ENCODE assay signal across 2 cellular contexts in genomic region chr9:136325354-136325753, GRCh38.
A peak's percentile ranks its signal among the peaks of the same experiment; 100 is the strongest.
TF ChIP-seq lines count a peak whose summit lies in the region.

No MANE protein-coding gene starts in this region.

TF ChIP-seq in HEK293, 187 proteins besides CTCF, POLR2A, EP300 and RAD21:
- TF ChIP-seq ZNF837 (tag by site-specific recombination; IDR thresholded peaks at IDR 0.05), result no peak
- peak; percentile 93 for TF ChIP-seq ZNF768 (tag by site-specific recombination; IDR thresholded peaks at IDR 0.05)
- TF ChIP-seq ZNF664 (tag by site-specific recombination; IDR thresholded peaks at IDR 0.05), result no peak
- TF ChIP-seq ZNF221 (tag by site-specific recombination; IDR thresholded peaks at IDR 0.05; ENCODE audit: borderline replicate concordance), result no peak

TF ChIP-seq in K562, 482 proteins besides CTCF, POLR2A, EP300 and RAD21:
- TF ChIP-seq ZFP36 (IDR thresholded peaks at IDR 0.05; ENCODE audit: low read depth, low read length, partially characterized antibody), result peak; percentile 76
- no peak for TF ChIP-seq RCOR1 (IDR thresholded peaks at IDR 0.05; ENCODE audit: borderline replicate concordance in 1 of 2, low read depth in 2 of 2, low read length in 2 of 2)
- no peak for TF ChIP-seq MAZ (CRISPR knock-in tag; conservative IDR thresholded peaks at IDR 0.05 in 1 of 2, IDR thresholded peaks at IDR 0.05 in 1 of 2)
- TF ChIP-seq MXI1 (IDR thresholded peaks at IDR 0.05; ENCODE audit: low read depth, low read length), result no peak
- no peak for TF ChIP-seq TAL1 (IDR thresholded peaks at IDR 0.05)
- TF ChIP-seq RBBP5 (IDR thresholded peaks at IDR 0.05; ENCODE audit: borderline replicate concordance, insufficient read depth, low read length, poor library complexity, severe bottlenecking), result no peak
- TF ChIP-seq BCOR (IDR thresholded peaks at IDR 0.05), result peak; percentile 76
- TF ChIP-seq EHMT2 (IDR thresholded peaks at IDR 0.05), result no peak
- TF ChIP-seq, protein P1, sequence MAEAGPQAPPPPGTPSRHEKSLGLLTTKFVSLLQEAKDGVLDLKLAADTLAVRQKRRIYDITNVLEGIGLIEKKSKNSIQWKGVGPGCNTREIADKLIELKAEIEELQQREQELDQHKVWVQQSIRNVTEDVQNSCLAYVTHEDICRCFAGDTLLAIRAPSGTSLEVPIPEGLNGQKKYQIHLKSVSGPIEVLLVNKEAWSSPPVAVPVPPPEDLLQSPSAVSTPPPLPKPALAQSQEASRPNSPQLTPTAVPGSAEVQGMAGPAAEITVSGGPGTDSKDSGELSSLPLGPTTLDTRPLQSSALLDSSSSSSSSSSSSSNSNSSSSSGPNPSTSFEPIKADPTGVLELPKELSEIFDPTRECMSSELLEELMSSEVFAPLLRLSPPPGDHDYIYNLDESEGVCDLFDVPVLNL (CRISPR knock-in tag; IDR thresholded peaks at IDR 0.05; ENCODE audit: low read depth), result no peak
- peak; percentile 46 to 64; a peak in 3 of 4 replicates for TF ChIP-seq KDM1A (IDR thresholded peaks at IDR 0.05)
- no peak for TF ChIP-seq GATAD2B (IDR thresholded peaks at IDR 0.05; ENCODE audit: borderline replicate concordance)
- TF ChIP-seq SMARCA5 (IDR thresholded peaks at IDR 0.05), result 0 out of 2 replicates have a peak, but pooled peaks have one; percentile 68
